8 cellular contexts compared by ENCODE assay signal in genomic region chr1:119646521-119647227, GRCh38. TPM values are rescaled to one million over a fixed set of nuclear protein-coding genes. Genes with fewer than 3 reads are reported as not detected.
DNase-seq lines count a peak whose midpoint lies in the region; TF ChIP-seq lines count a peak whose summit lies in the region.

No MANE protein-coding gene starts in this region.

- no peak overlapping the region for H3K9ac ChIP-seq in parathyroid adenoma

- H3K4me1 ChIP-seq in parathyroid adenoma: no peaks in the 10 kb centered on the region

- peaks cover 13% of the 10 kb centered on the region for H3K79me2 ChIP-seq in parathyroid adenoma

- H3K9me3 ChIP-seq in parathyroid adenoma (ENCODE audit: control insufficient read depth, low read length): no peaks in the 10 kb centered on the region

- H3K36me3 ChIP-seq in parathyroid adenoma (ENCODE audit: control insufficient read depth, insufficient read depth, low read length): no peaks in the 10 kb centered on the region

- CTCF ChIA-PET in RWPE1 (lab: Yijun Ruan, JAX): interaction anchor here (0.6 to 3.4 kb wide), 5 partner anchors 15 to 88 kb away, joined by 3 to 32 read pairs (median 3); no protein-coding TSS in a partner anchor

- POLR2A ChIA-PET in RWPE1 (lab: Yijun Ruan, JAX; ENCODE audit: low non-redundant PET): interaction anchor here (0.9 kb wide), 1 partner anchor 30 kb away, joined by 4 read pairs; no protein-coding TSS in a partner anchor

- H3K4me2 ChIP-seq in parathyroid adenoma (ENCODE audit: low read length): peak overlapping the region; percentile 92

- H2AFZ ChIP-seq in parathyroid adenoma: no peak overlapping the region

- H3K4me3 ChIP-seq in GM12864 (ENCODE audit: low read depth, low read length): peak overlapping the region; percentile 75; the same call in 1 of the 2 replicates
- H3K4me3 ChIP-seq in fibroblast of the aortic adventitia (ENCODE audit: low read depth, low read length): peak overlapping the region; percentile 94
- H3K4me3 ChIP-seq in parathyroid adenoma (ENCODE audit: low read depth, low read length): peak overlapping the region; percentile 80

- no peak for DNase-seq in GM12864 (ENCODE audit: low read depth)
- DNase-seq in RWPE1 (ENCODE audit: low spot score): peak; percentile 38
- peak; percentile 49 for DNase-seq in fibroblast of the aortic adventitia (ENCODE audit: low read depth)
- no peak for DNase-seq in GM10266 (ENCODE audit: extremely low spot score)
- DNase-seq in activated CD8-positive, alpha-beta memory T cell treated with anti-CD3 and anti-CD28 coated beads, Interleukin-2, amount 50 U/mL, for 48 hours: no peak
- no peak for DNase-seq in NCI-H146 treated with DMSO at 0.1 percent for 48 hours (lab: John Stamatoyannopoulos, UW; ENCODE audit: unreplicated experiment)
- DNase-seq in Ammon's horn (ENCODE audit: low spot score): no peak

- H3K27me3 ChIP-seq in parathyroid adenoma (ENCODE audit: control insufficient read depth, insufficient read depth, low read length): no peaks in the 10 kb centered on the region

- H3K27ac ChIP-seq in RWPE1 (peak overlapping the region; percentile 89), parathyroid adenoma (no peak overlapping the region)

- TF ChIP-seq CTCF in GM12864 (IDR thresholded peaks at IDR 0.05; ENCODE audit: low read depth, low read length, missing control alignments) (no peak), RWPE1 (conservative IDR thresholded peaks at IDR 0.05; ENCODE audit: low read depth) (no peak), fibroblast of the aortic adventitia (IDR thresholded peaks at IDR 0.05; ENCODE audit: insufficient read depth, low read length) (no peak), parathyroid adenoma (IDR thresholded peaks at IDR 0.05) (no peak), GM10266 (IDR thresholded peaks at IDR 0.05; ENCODE audit: control insufficient read depth, insufficient read depth, low read depth, missing control alignments) (no peak)

RNA-seq across cellular contexts. Expression of gene ZNF697, which starts 1.4 kb away (rescaled TPM):
- 4.4 and 7.3 TPM in 2 replicates for total RNA-seq in fibroblast of the aortic adventitia (ENCODE audit: low replicate concordance)

Comparison
In these comparisons a context has a peak if more than half of its experiments do, and no peak if none do; other contexts are left out.
1. DNase-seq: peak in RWPE1 (single experiment) and fibroblast of the aortic adventitia (single experiment); none in GM12864 (single experiment), GM10266 (single experiment), activated CD8-positive, alpha-beta memory T cell treated with anti-CD3 and anti-CD28 coated beads, Interleukin-2, amount 50 U/mL, for 48 hours (single experiment), NCI-H146 treated with DMSO at 0.1 percent for 48 hours (single experiment) and Ammon's horn (single experiment).
2. Peak in every context shown above with its lines, with median percentiles within 50 percentile points of each other: H3K4me3 ChIP-seq.